Comparison of ENCODE assay signal across 18 cellular contexts in the genomic region with DNA sequence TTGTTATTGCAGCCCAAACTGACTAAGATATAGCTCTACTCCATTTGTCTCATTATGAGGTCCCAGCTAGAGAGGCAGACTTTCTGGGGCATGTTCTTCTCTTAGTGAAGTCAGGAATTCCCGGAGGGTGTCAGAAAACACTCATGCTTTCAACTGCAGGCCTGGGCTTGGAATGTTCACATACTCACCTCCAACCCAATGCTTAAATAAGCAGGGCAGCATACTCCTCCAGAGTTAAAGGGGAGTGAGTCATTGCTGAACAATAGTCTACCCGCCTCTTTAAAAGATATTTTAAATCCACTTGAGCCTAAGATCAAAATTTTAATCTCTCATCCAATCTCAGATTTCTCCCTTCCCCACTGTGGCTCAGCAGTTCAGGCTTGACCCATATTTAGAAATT.
A peak's percentile ranks its signal among the peaks of the same experiment; 100 is the strongest.
DNase-seq lines count a peak whose midpoint lies in the region; ATAC-seq, FAIRE-seq and TF ChIP-seq lines count a peak whose summit lies in the region.
"Had no signal": no experiment of that assay in that cellular context is flagged by ENCODE, and none has a peak within 500 bp of the region (broad histone marks: within the 10 kb centered on the region; RNA-seq: fewer than 3 reads in every experiment).

No MANE protein-coding gene starts in this region.

- H3K79me2 ChIP-seq in hepatocyte: no peaks in the 10 kb centered on the region

- no peaks in the 10 kb centered on the region for H4K20me1 ChIP-seq in hepatocyte (ENCODE audit: insufficient read depth, poor library complexity, severe bottlenecking)

- H3K36me3 ChIP-seq in RWPE2 (ENCODE audit: low read depth) (no peaks in the 10 kb centered on the region), hepatocyte (replicated peaks; ENCODE audit: insufficient read depth, low read depth) (no peaks in the 10 kb centered on the region)
- H3K36me3 ChIP-seq: BE2C, esophagus squamous epithelium had no signal

- no peak for TF ChIP-seq CTCF in RWPE2 (IDR thresholded peaks at IDR 0.05; ENCODE audit: poor library complexity, severe bottlenecking)
- no peak for TF ChIP-seq CTCF in hepatocyte (IDR thresholded peaks at IDR 0.05; ENCODE audit: poor library complexity)

- H3K27me3 ChIP-seq in RWPE2 (ENCODE audit: insufficient read depth, poor library complexity, severe bottlenecking) (no peaks in the 10 kb centered on the region), hepatocyte (no peaks in the 10 kb centered on the region)
- H3K27me3 ChIP-seq: BE2C, esophagus squamous epithelium had no signal

- DNase-seq in H54 (ENCODE audit: insufficient read length, low spot score) (no peak), RWPE2 (ENCODE audit: low spot score) (no peak), non-pigmented ciliary epithelial cell (ENCODE audit: low read depth) (peak; percentile 71), hepatocyte (ENCODE audit: low spot score) (no peak), GDM1 (lab: John Stamatoyannopoulos, UW) (no peak), activated T-cell treated with anti-CD3 and anti-CD28 coated beads for 4 hours (no peak)
- DNase-seq: activated CD4-positive, alpha-beta T cell treated with anti-CD3 and anti-CD28 coated beads for 1 hour; activated CD8-positive, alpha-beta memory T cell treated with anti-CD3 and anti-CD28 coated beads, Interleukin-2, amount 50 U/mL, for 48 hours; BE2C; DMS 273 treated with DMSO at 0.1 percent for 48 hours; esophagus squamous epithelium; H7; NCI-H1930; stimulated activated CD4-positive, alpha-beta T cell treated with anti-CD3 and anti-CD28 coated beads, Interleukin-12 subunit alpha, Interleukin-12 subunit beta, amount 100 ng/mL, for 4 hours had no signal

- no peak for TF ChIP-seq POLR2A in H54 (IDR thresholded peaks at IDR 0.05; ENCODE audit: low read depth, low read length)

- H3K27ac ChIP-seq in RWPE2 (ENCODE audit: poor library complexity, severe bottlenecking) (peak overlapping the region; percentile 61), hepatocyte (no peak overlapping the region)

- ATAC-seq in RWPE2 (ENCODE audit: low read depth): peak; percentile 99
- peak; percentile 100 for ATAC-seq in esophagus mucosa
- no peak for ATAC-seq in HG02970 (IDR thresholded peaks at IDR 0.05; ENCODE audit: low FRiP score, unreplicated experiment)
- ATAC-seq: activated naive CD4-positive, alpha-beta T cell treated with anti-CD3 and anti-CD28 coated beads, Interleukin-2, amount 50 U/mL, for 72 hours had no signal

- 49% methylated on average over 2 of the region's 2 CpGs for WGBS in hepatocyte (ENCODE audit: low lambda C conversion rate, missing lambda C conversion rate)

- no peak overlapping the region for H3K4me3 ChIP-seq in RWPE2 (ENCODE audit: severe bottlenecking)
- no peak overlapping the region for H3K4me3 ChIP-seq in hepatocyte
- H3K4me3 ChIP-seq: esophagus squamous epithelium had no signal

- no peaks in the 10 kb centered on the region for H3K9me2 ChIP-seq in hepatocyte (replicated peaks; ENCODE audit: insufficient read depth)

- FAIRE-seq in H54 (lab: Jason Lieb, UNC): peak; percentile 95
- FAIRE-seq: colon had no signal

- no peak overlapping the region for H3K4me2 ChIP-seq in hepatocyte

- no peak overlapping the region for H2AFZ ChIP-seq in hepatocyte

- H3K4me1 ChIP-seq in RWPE2 (ENCODE audit: insufficient read depth, poor library complexity, severe bottlenecking): peaks cover 15% of the 10 kb centered on the region
- no peaks in the 10 kb centered on the region for H3K4me1 ChIP-seq in hepatocyte (ENCODE audit: insufficient read depth)
- H3K4me1 ChIP-seq: BE2C had no signal

- no peaks in the 10 kb centered on the region for H3K9me3 ChIP-seq in RWPE2 (ENCODE audit: severe bottlenecking)
- H3K9me3 ChIP-seq in hepatocyte (ENCODE audit: low read depth): no peaks in the 10 kb centered on the region
- H3K9me3 ChIP-seq: BE2C, esophagus squamous epithelium had no signal
